ENCODE assay signal across 21 cellular contexts in the genomic region with DNA sequence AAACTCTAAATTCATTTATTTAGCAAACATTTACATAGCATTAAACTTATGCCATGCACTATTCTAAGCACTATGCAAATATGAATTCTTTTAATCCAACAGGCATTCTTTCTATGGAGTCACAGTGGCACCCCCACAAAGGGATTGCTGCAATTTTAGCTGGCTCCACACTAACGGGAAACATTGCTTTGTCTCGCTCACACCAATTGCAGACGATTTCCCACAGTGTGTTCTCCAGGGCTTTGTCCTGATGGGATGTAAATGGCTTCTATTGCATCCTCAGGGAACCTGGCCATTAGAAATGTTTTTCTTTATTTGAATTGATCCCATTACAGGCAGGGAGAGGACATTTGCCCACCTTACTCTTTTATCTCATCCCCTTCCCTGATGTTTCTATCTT.
"Had no signal": no experiment of that assay in that cellular context is flagged by ENCODE, and none has a peak within 500 bp of the region (broad histone marks: within the 10 kb centered on the region; RNA-seq: fewer than 3 reads in every experiment).

No MANE protein-coding gene starts in this region.

- H3K27me3 Mint-ChIP-seq: effector memory CD8-positive, alpha-beta T cell; memory B cell had no signal

- H3K36me3 Mint-ChIP-seq: memory B cell; natural killer cell; stimulated activated effector memory CD8-positive, alpha-beta T cell treated with anti-CD3 and anti-CD28 coated beads, Interleukin-12 subunit alpha, Interleukin-12 subunit beta, amount 100 ng/mL, for 72 hours had no signal

- H3K4me3 Mint-ChIP-seq: effector memory CD8-positive, alpha-beta T cell; memory B cell; natural killer cell; neural crest cell; stimulated activated effector memory CD8-positive, alpha-beta T cell treated with anti-CD3 and anti-CD28 coated beads, Interleukin-12 subunit alpha, Interleukin-12 subunit beta, amount 100 ng/mL, for 72 hours had no signal

- H3K27ac ChIP-seq: esophagus squamous epithelium, prostate gland, right atrium auricular region, sigmoid colon, thoracic aorta, tibial nerve, upper lobe of left lung had no signal

- H3K27ac Mint-ChIP-seq: effector memory CD8-positive, alpha-beta T cell; memory B cell; natural killer cell; stimulated activated effector memory CD8-positive, alpha-beta T cell treated with anti-CD3 and anti-CD28 coated beads, Interleukin-12 subunit alpha, Interleukin-12 subunit beta, amount 100 ng/mL, for 72 hours had no signal

- H3K9me3 Mint-ChIP-seq: memory B cell; neural crest cell; stimulated activated effector memory CD8-positive, alpha-beta T cell treated with anti-CD3 and anti-CD28 coated beads, Interleukin-12 subunit alpha, Interleukin-12 subunit beta, amount 100 ng/mL, for 72 hours had no signal

- H3K4me1 Mint-ChIP-seq: memory B cell; natural killer cell; neural crest cell; stimulated activated effector memory CD8-positive, alpha-beta T cell treated with anti-CD3 and anti-CD28 coated beads, Interleukin-12 subunit alpha, Interleukin-12 subunit beta, amount 100 ng/mL, for 72 hours had no signal

- H3K36me3 ChIP-seq: esophagus squamous epithelium, prostate gland, right atrium auricular region, sigmoid colon, thoracic aorta, tibial nerve, upper lobe of left lung had no signal

- H3K4me3 ChIP-seq: esophagus squamous epithelium, lung, prostate gland, right atrium auricular region, sigmoid colon, thoracic aorta, tibial nerve, upper lobe of left lung had no signal

- ATAC-seq: effector memory CD8-positive, alpha-beta T cell; natural killer cell; stimulated activated effector memory CD8-positive, alpha-beta T cell treated with anti-CD3 and anti-CD28 coated beads, Interleukin-12 subunit alpha, Interleukin-12 subunit beta, amount 100 ng/mL, for 72 hours had no signal

- DNase-seq: cortex of kidney; effector memory CD8-positive, alpha-beta T cell; erythroblast; esophagus squamous epithelium; foreskin melanocyte; hypothalamus; natural killer cell; nucleus accumbens; sigmoid colon; stimulated activated CD4-positive, alpha-beta T cell treated with anti-CD3 and anti-CD28 coated beads, Interleukin-2, amount 100 ng/mL, for 24 hours; stimulated activated CD4-positive, alpha-beta T cell treated with anti-CD3 and anti-CD28 coated beads, Interleukin-4, amount 100 ng/mL, for 24 hours; stimulated activated naive CD4-positive, alpha-beta T cell treated with Interleukin-2 at 50 U/mL for 16 hours; upper lobe of left lung had no signal

- H3K9me3 ChIP-seq: esophagus squamous epithelium, prostate gland, sigmoid colon, thoracic aorta, upper lobe of left lung had no signal

- H3K4me1 ChIP-seq: esophagus squamous epithelium, prostate gland, right atrium auricular region, sigmoid colon, tibial nerve, upper lobe of left lung had no signal

- H3K27me3 ChIP-seq: esophagus squamous epithelium, right atrium auricular region, sigmoid colon, tibial nerve, upper lobe of left lung had no signal
